ENCODE assay signal across 16 cellular contexts in the genomic region with DNA sequence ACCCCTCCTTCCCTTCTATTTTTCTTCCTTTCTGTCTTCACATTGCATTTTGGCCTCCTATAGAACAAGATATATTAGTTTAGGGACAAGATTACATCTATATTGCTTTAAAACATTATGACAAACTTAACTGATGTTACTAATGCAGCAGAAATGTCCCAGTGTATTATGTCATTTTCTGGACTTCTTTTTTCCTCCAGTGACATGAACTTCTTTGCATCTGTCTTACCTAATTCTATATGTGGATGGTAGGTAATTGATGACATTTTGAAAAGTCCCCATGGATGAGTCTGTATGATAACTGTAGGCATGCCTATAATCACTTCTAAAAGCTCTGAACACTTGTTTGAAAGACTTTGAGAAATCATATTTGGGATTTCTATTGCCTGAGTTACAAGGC.
A peak's percentile ranks its signal among the peaks of the same experiment; 100 is the strongest.
DNase-seq lines count a peak whose midpoint lies in the region; ATAC-seq and TF ChIP-seq lines count a peak whose summit lies in the region.
"Had no signal": no experiment of that assay in that cellular context is flagged by ENCODE, and none has a peak within 500 bp of the region (broad histone marks: within the 10 kb centered on the region; RNA-seq: fewer than 3 reads in every experiment).

No MANE protein-coding gene starts in this region.

- no peak for ATAC-seq in SK-N-SH treated with all-trans-retinoic acid at 6 μM for 48 hours
- ATAC-seq: GM12878, GM23338 had no signal

- peak overlapping the region; percentile 61 for H3K27ac Mint-ChIP-seq in osteocyte (ENCODE audit: unreplicated experiment)
- H3K27ac Mint-ChIP-seq: CD8-positive, alpha-beta memory T cell; GM23338 had no signal

- no peaks in the 10 kb centered on the region for H3K9me3 ChIP-seq in left ventricle myocardium inferior (replicated peaks)
- H3K9me3 ChIP-seq: BLaER1, Caco-2, HAP-1 had no signal

- TF ChIP-seq CTCF in left ventricle myocardium inferior (IDR thresholded peaks at IDR 0.05; ENCODE audit: borderline replicate concordance) = no peak
- TF ChIP-seq CTCF in osteocyte (IDR thresholded peaks at IDR 0.05) = no peak

- H3K36me3 ChIP-seq in left ventricle myocardium inferior = peaks cover 13% of the 10 kb centered on the region
- no peaks in the 10 kb centered on the region; the same call in 1 of the 2 replicates for H3K36me3 ChIP-seq in H7 (replicated peaks; ENCODE audit: control insufficient read depth, insufficient read depth, low read length)
- H3K36me3 ChIP-seq: HAP-1 had no signal

- H3K4me1 ChIP-seq in left ventricle myocardium inferior = peaks cover 4% of the 10 kb centered on the region
- H3K4me1 ChIP-seq: BLaER1, Caco-2, HAP-1 had no signal

- peaks cover 27% of the 10 kb centered on the region for H3K36me3 Mint-ChIP-seq in osteocyte (ENCODE audit: unreplicated experiment)
- H3K36me3 Mint-ChIP-seq: CD8-positive, alpha-beta memory T cell had no signal

- DNase-seq in left ventricle myocardium inferior (no peak), cardiac septum (ENCODE audit: low spot score) (no peak), osteocyte (ENCODE audit: extremely low spot score, unreplicated experiment) (no peak), KBM-7 (no peak), H7 (no peak), DMS79 (lab: John Stamatoyannopoulos, UW) (no peak)
- no peak for DNase-seq in activated CD8-positive, alpha-beta memory T cell treated with anti-CD3 and anti-CD28 coated beads, Interleukin-2, amount 50 U/mL, for 4 hours
- DNase-seq: Caco-2; CD8-positive, alpha-beta memory T cell had no signal

- H3K27me3 ChIP-seq in left ventricle myocardium inferior (ENCODE audit: low read depth) = no peaks in the 10 kb centered on the region
- no peaks in the 10 kb centered on the region for H3K27me3 ChIP-seq in H7 (ENCODE audit: control insufficient read depth, insufficient read depth, low read length)
- H3K27me3 ChIP-seq: BLaER1 had no signal

- H3K4me3 ChIP-seq in left ventricle myocardium inferior = no peak overlapping the region
- H3K4me3 ChIP-seq in H7 (ENCODE audit: insufficient read depth, low read depth, low read length) = no peak overlapping the region
- H3K4me3 ChIP-seq: BLaER1, GM12878, GM23338, HAP-1 had no signal

- H3K4me1 Mint-ChIP-seq in osteocyte (ENCODE audit: unreplicated experiment) = peaks cover 22% of the 10 kb centered on the region
- H3K4me1 Mint-ChIP-seq: CD8-positive, alpha-beta memory T cell had no signal

- no peak overlapping the region for H3K4me3 Mint-ChIP-seq in osteocyte (ENCODE audit: unreplicated experiment)
- H3K4me3 Mint-ChIP-seq: CD8-positive, alpha-beta memory T cell; GM23338 had no signal

- H3K9me3 Mint-ChIP-seq in osteocyte (ENCODE audit: unreplicated experiment) = no peaks in the 10 kb centered on the region
- H3K9me3 Mint-ChIP-seq: CD8-positive, alpha-beta memory T cell; GM23338 had no signal

- no peaks in the 10 kb centered on the region for H3K27me3 Mint-ChIP-seq in osteocyte (ENCODE audit: unreplicated experiment)

- intact Hi-C loops in left ventricle myocardium inferior (cut with micrococcal nuclease) (no loop called here), cardiac septum (cut with DNase I) (no loop called here)

- in situ Hi-C loops in KBM-7 (cut with MboI; ENCODE audit: low pct_unique_long_range_greater_than_20kb, low sequenced_read_pairs) = no loop called here

- H3K27ac ChIP-seq in left ventricle myocardium inferior (replicated peaks) = peak overlapping the region; percentile 16
- H3K27ac ChIP-seq: 22Rv1, BLaER1, HL-60 had no signal

TF ChIP-seq in SK-N-SH treated with all-trans-retinoic acid at 6 μM for 48 hours, 23 proteins besides CTCF, POLR2A, EP300 and RAD21:
- TF ChIP-seq SNAI2 (CRISPR knock-in tag; IDR thresholded peaks at IDR 0.05) = no peak
- 0 out of 2 replicates have a peak, but pooled peaks have one; percentile 16 for TF ChIP-seq CREB5 (CRISPR knock-in tag; IDR thresholded peaks at IDR 0.05; ENCODE audit: low read depth)
- no peak for TF ChIP-seq PPARA (CRISPR knock-in tag; IDR thresholded peaks at IDR 0.05; ENCODE audit: borderline replicate concordance)
- TF ChIP-seq GLIS3 (CRISPR knock-in tag; IDR thresholded peaks at IDR 0.05) = no peak
- TF ChIP-seq ZC3H10 (CRISPR knock-in tag; IDR thresholded peaks at IDR 0.05) = no peak
- no peak for TF ChIP-seq TSHZ2 (CRISPR knock-in tag; IDR thresholded peaks at IDR 0.05)
